1 cellular context compared by ENCODE assay signal in the genomic region with DNA sequence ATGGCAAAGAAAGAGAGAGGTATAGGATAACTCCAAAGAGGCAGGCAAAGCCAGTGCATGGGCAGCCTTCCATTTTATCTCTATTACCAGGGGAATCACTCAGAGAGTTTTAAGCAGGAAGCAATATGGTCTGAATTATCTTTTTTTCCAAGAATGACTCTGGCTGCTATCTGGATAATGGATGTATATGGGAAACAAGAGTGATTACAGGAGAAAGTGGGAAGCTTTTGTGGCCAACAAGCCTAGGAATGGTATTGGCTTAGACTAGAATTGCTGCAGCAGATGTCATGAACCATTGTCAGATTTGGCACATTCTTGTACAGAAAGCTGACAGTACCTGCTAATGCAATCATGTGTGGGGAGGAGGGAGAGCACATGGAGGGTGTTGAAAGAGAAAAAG.
TF ChIP-seq lines count a peak whose summit lies in the region.

No MANE protein-coding gene starts in this region.

TF ChIP-seq in IMR-90, 13 proteins besides CTCF, POLR2A, EP300 and RAD21:
- TF ChIP-seq MAZ (IDR thresholded peaks at IDR 0.05; ENCODE audit: borderline replicate concordance, low read depth, low read length): no peak
- TF ChIP-seq MXI1 (IDR thresholded peaks at IDR 0.05; ENCODE audit: borderline replicate concordance, low read depth, low read length): no peak
- TF ChIP-seq ELK1 (IDR thresholded peaks at IDR 0.05; ENCODE audit: borderline replicate concordance, low read depth, low read length): no peak
- no peak for TF ChIP-seq FOS (IDR thresholded peaks at IDR 0.05; ENCODE audit: low read depth, low read length)
- no peak for TF ChIP-seq RCOR1 (IDR thresholded peaks at IDR 0.05; ENCODE audit: insufficient replicate concordance, low read length)
- no peak for TF ChIP-seq USF2 (IDR thresholded peaks at IDR 0.05; ENCODE audit: low read depth, low read length)
- no peak for TF ChIP-seq CHD1 (IDR thresholded peaks at IDR 0.05; ENCODE audit: low read depth, low read length)
- TF ChIP-seq MAFK (IDR thresholded peaks at IDR 0.05; ENCODE audit: low read depth, low read length): no peak
- TF ChIP-seq CEBPB (IDR thresholded peaks at IDR 0.05; ENCODE audit: low read depth, low read length): no peak
- no peak for TF ChIP-seq RFX5 (IDR thresholded peaks at IDR 0.05; ENCODE audit: low read depth, low read length)
- no peak for TF ChIP-seq SMC3 (IDR thresholded peaks at IDR 0.05; ENCODE audit: low read depth, low read length)
- no peak for TF ChIP-seq BHLHE40 (IDR thresholded peaks at IDR 0.05; ENCODE audit: low read depth, low read length)
- no peak for TF ChIP-seq NFE2L2 (IDR thresholded peaks at IDR 0.05; ENCODE audit: low read depth, low read length)
